27 cellular contexts compared by ENCODE assay signal in genomic region chr4:7716322-7716721, GRCh38.
"Had no signal": no experiment of that assay in that cellular context is flagged by ENCODE, and none has a peak within 500 bp of the region (broad histone marks: within the 10 kb centered on the region; RNA-seq: fewer than 3 reads in every experiment).

No MANE protein-coding gene starts in this region.

- H3K9me3 ChIP-seq: ovary, psoas muscle, right lobe of liver, thoracic aorta, thyroid gland, vagina had no signal

- H3K4me3 Mint-ChIP-seq: natural killer cell; nephron; neural progenitor cell; stimulated activated effector memory CD8-positive, alpha-beta T cell treated with anti-CD3 and anti-CD28 coated beads, Interleukin-12 subunit alpha, Interleukin-12 subunit beta, amount 100 ng/mL, for 72 hours; stimulated activated naive B cell treated with anti-CD40 and anti-IgM and Interleukin-4, amounts not matched to agents 10 μg/mL and 1 μg/mL and 100 μg/mL, for 72 hours; stimulated activated naive CD8-positive, alpha-beta T cell treated with anti-CD3 and anti-CD28 coated beads, Interleukin-15, amount 100 ng/mL, for 72 hours had no signal

- H3K27ac ChIP-seq: neural progenitor cell, ovary, parathyroid adenoma, psoas muscle, right lobe of liver, sigmoid colon, thoracic aorta, thyroid gland, tibial nerve, upper lobe of left lung, vagina had no signal

- H3K27ac Mint-ChIP-seq: natural killer cell; nephron; neural progenitor cell; stimulated activated effector memory CD8-positive, alpha-beta T cell treated with anti-CD3 and anti-CD28 coated beads, Interleukin-12 subunit alpha, Interleukin-12 subunit beta, amount 100 ng/mL, for 72 hours; stimulated activated naive B cell treated with anti-CD40 and anti-IgM and Interleukin-4, amounts not matched to agents 10 μg/mL and 1 μg/mL and 100 μg/mL, for 72 hours; stimulated activated naive CD8-positive, alpha-beta T cell treated with anti-CD3 and anti-CD28 coated beads, Interleukin-15, amount 100 ng/mL, for 72 hours had no signal

- H3K27me3 ChIP-seq: ovary, right lobe of liver, sigmoid colon, thyroid gland, tibial nerve, upper lobe of left lung, vagina had no signal

- H3K9ac ChIP-seq: neural progenitor cell, parathyroid adenoma had no signal

- H3K36me3 ChIP-seq: neural progenitor cell, ovary, right lobe of liver, sigmoid colon, thoracic aorta, thyroid gland, upper lobe of left lung, vagina had no signal

- H3K79me2 ChIP-seq: parathyroid adenoma had no signal

- H2AFZ ChIP-seq: neural progenitor cell, parathyroid adenoma had no signal

- H3K9me3 Mint-ChIP-seq: natural killer cell; stimulated activated effector memory CD8-positive, alpha-beta T cell treated with anti-CD3 and anti-CD28 coated beads, Interleukin-12 subunit alpha, Interleukin-12 subunit beta, amount 100 ng/mL, for 72 hours had no signal

- H3K4me1 ChIP-seq: parathyroid adenoma, psoas muscle, right lobe of liver, thyroid gland, vagina had no signal

- DNase-seq: natural killer cell; occipital lobe; ovary; right lobe of liver; sigmoid colon; small intestine; stimulated activated CD4-positive, alpha-beta T cell treated with anti-CD3 and anti-CD28 coated beads, Interleukin-15, amount 100 ng/mL, for 24 hours; stimulated activated CD4-positive, alpha-beta T cell treated with anti-CD3 and anti-CD28 coated beads, Interleukin-2, amount 100 ng/mL, for 24 hours; stimulated activated CD4-positive, alpha-beta T cell treated with anti-CD3 and anti-CD28 coated beads, Interleukin-2, amount 100 ng/mL, for 48 hours; stimulated activated CD4-positive, alpha-beta T cell treated with anti-CD3 and anti-CD28 coated beads, Interleukin-4, amount 100 ng/mL, for 24 hours; stimulated activated naive B cell treated with anti-CD40 and anti-IgM and Interleukin-4, amounts not matched to agents 10 μg/mL and 1 μg/mL and 100 μg/mL, for 72 hours; stimulated activated naive CD8-positive, alpha-beta T cell treated with anti-CD3 and anti-CD28 coated beads, Interleukin-15, amount 100 ng/mL, for 72 hours; stimulated activated naive CD8-positive, alpha-beta T cell treated with anti-CD3 and anti-CD28 coated beads, Interleukin-15, Interleukin-2, amounts not matched to agents 100 U/mL and 50 U/mL, for 24 hours; substantia nigra; thyroid gland; trophoblast cell; upper lobe of left lung had no signal

- H3K4me1 Mint-ChIP-seq: stimulated activated effector memory CD8-positive, alpha-beta T cell treated with anti-CD3 and anti-CD28 coated beads, Interleukin-12 subunit alpha, Interleukin-12 subunit beta, amount 100 ng/mL, for 72 hours had no signal

- FAIRE-seq: small intestine, urothelium cell line had no signal

- ATAC-seq: natural killer cell; psoas muscle; right cardiac atrium; right lobe of liver; stimulated activated effector memory CD8-positive, alpha-beta T cell treated with anti-CD3 and anti-CD28 coated beads, Interleukin-12 subunit alpha, Interleukin-12 subunit beta, amount 100 ng/mL, for 72 hours; stimulated activated naive B cell treated with anti-CD40 and anti-IgM and Interleukin-4, amounts not matched to agents 10 μg/mL and 1 μg/mL and 100 μg/mL, for 72 hours; stimulated activated naive CD8-positive, alpha-beta T cell treated with anti-CD3 and anti-CD28 coated beads, Interleukin-15, amount 100 ng/mL, for 72 hours; stimulated activated naive CD8-positive, alpha-beta T cell treated with anti-CD3 and anti-CD28 coated beads, Interleukin-15, Interleukin-2, amounts not matched to agents 100 U/mL and 50 U/mL, for 24 hours had no signal

- H3K4me3 ChIP-seq: neural progenitor cell, ovary, psoas muscle, right lobe of liver, sigmoid colon, thoracic aorta, thyroid gland, tibial nerve, upper lobe of left lung, vagina had no signal

- H3K36me3 Mint-ChIP-seq: natural killer cell; stimulated activated effector memory CD8-positive, alpha-beta T cell treated with anti-CD3 and anti-CD28 coated beads, Interleukin-12 subunit alpha, Interleukin-12 subunit beta, amount 100 ng/mL, for 72 hours; stimulated activated naive B cell treated with anti-CD40 and anti-IgM and Interleukin-4, amounts not matched to agents 10 μg/mL and 1 μg/mL and 100 μg/mL, for 72 hours had no signal

- H3K4me2 ChIP-seq: neural progenitor cell had no signal
